Comparison of ENCODE assay signal across 1 cellular context in the genomic region with DNA sequence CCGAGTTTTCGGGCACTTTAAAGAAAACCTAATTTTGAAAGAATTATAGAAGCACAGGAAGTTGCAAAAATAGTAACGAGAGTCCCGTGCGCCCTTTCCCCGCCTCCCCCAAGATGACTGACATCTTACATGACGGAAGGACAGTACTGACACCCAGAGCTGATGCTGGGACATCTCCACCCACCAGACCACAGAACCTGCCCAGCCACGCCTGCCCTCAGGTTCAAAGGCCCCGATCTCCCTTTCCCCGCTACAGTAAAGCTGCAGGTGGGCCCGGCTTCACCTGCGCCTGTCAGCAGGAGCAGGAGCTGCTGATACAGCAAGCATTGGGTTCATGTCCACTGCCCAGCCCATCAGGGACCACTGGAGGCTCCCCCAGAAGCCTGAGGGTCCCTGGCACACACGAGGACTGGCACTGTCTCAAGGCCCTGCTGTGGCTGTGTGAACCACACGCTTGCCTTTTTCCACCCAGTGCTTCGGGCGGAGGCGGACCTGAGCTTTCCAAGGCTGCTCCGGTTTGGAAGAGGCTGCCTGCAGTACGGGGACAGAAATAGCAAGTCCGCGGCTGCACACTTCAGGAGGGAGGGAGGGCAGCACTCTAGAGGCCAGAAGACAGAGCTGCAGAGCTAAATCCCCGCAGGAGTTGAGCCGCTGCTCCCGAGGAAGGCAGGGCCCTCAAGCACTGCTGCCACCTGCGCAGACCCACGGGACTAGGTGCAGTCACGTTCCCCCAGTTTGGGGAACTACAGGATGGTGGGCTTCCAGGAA.
A peak's percentile ranks its signal among the peaks of the same experiment; 100 is the strongest.
TF ChIP-seq lines count a peak whose summit lies in the region.

No MANE protein-coding gene starts in this region.

TF ChIP-seq in HepG2, 621 proteins besides CTCF, POLR2A, EP300 and RAD21:
- no peak for TF ChIP-seq ZNF557 (CRISPR knock-in tag; IDR thresholded peaks at IDR 0.05)
- TF ChIP-seq AGO2 (optimal IDR thresholded peaks at IDR 0.05; ENCODE audit: low read depth, low read length): peak; percentile 65
- TF ChIP-seq EED (CRISPR knock-in tag; IDR thresholded peaks at IDR 0.05): no peak
TF ChIP-seq in HepG2: peak in this region for 1.
